In the genomic region with DNA sequence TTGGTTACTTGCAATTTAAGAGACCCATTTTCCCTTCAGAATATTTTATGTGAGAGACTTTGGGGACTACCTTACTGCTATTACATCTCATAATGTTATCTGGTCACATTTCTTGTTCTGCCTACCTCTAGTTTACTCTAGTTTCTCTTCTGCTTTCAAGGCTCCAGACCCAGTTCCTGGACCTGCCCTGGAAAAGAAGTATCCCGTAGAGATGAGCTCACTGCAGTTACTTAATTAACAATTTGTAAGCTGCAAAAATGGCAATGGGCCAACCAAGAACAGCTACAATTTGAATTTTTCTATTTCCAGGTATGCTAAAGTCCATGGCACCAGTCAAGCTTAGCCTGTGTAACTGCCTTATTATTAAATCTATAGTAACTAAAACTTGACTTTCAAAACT, we compare ENCODE assay signal across 10 cellular contexts. TPM values are rescaled to one million over a fixed set of nuclear protein-coding genes. Genes with fewer than 3 reads are reported as not detected.
DNase-seq lines count a peak whose midpoint lies in the region; ATAC-seq and TF ChIP-seq lines count a peak whose summit lies in the region.
"Had no signal": no experiment of that assay in that cellular context is flagged by ENCODE, and none has a peak within 500 bp of the region (broad histone marks: within the 10 kb centered on the region; RNA-seq: fewer than 3 reads in every experiment).

No MANE protein-coding gene starts in this region.

- intact Hi-C loops in spleen (cut with DNase I; ENCODE audit: low total_unique reads), result no loop called here

- peaks cover 49% of the 10 kb centered on the region for H3K36me3 Mint-ChIP-seq in activated CD4-positive, alpha-beta T cell treated with anti-CD3 and anti-CD28 coated beads, Interleukin-2, amount 10 ng/mL, durations not matched to agents 7 days and 5 days (ENCODE audit: low read depth)

- H3K4me3 Mint-ChIP-seq in activated CD4-positive, alpha-beta T cell treated with anti-CD3 and anti-CD28 coated beads, Interleukin-2, amount 10 ng/mL, durations not matched to agents 7 days and 5 days, result no peak overlapping the region

- no peaks in the 10 kb centered on the region for H3K27me3 ChIP-seq in spleen (replicated peaks in 1 of 7)

- CTCF ChIA-PET in activated CD4-positive, alpha-beta T cell treated with anti-CD3 and anti-CD28 coated beads, Interleukin-2, amount 10 ng/mL, durations not matched to agents 7 days and 5 days (lab: Charles Lee), result interaction anchor here (0.6 to 1.4 kb wide), 4 partner anchors 10 to 49 kb away, joined by 3 to 6 read pairs (median 3); no protein-coding TSS in a partner anchor

- ATAC-seq in GM21825 (IDR thresholded peaks at IDR 0.05; ENCODE audit: unreplicated experiment), result peak; percentile 75

- 16 to 63% (median 29%) methylated on average over 1 of the region's 1 CpG for WGBS in spleen, 5 donors

- no peaks in the 10 kb centered on the region for H3K9me3 ChIP-seq in spleen

- TF ChIP-seq CTCF in spleen (IDR thresholded peaks at IDR 0.05 in 8 of 11, conservative IDR thresholded peaks at IDR 0.05 in 3 of 11), result no peak

- H3K9me3 Mint-ChIP-seq in activated CD4-positive, alpha-beta T cell treated with anti-CD3 and anti-CD28 coated beads, Interleukin-2, amount 10 ng/mL, durations not matched to agents 7 days and 5 days, result no peaks in the 10 kb centered on the region

- H3K4me3 ChIP-seq in spleen, result no peak overlapping the region

- POLR2A ChIA-PET in activated CD4-positive, alpha-beta T cell treated with anti-CD3 and anti-CD28 coated beads, Interleukin-2, amount 10 ng/mL, durations not matched to agents 7 days and 5 days (lab: Charles Lee), result interaction anchor here (0.6 kb wide), 1 partner anchor 168 kb away, joined by 6 read pairs; no protein-coding TSS in a partner anchor

- no peak for DNase-seq in activated CD4-positive, alpha-beta T cell treated with anti-CD3 and anti-CD28 coated beads, Interleukin-2, amount 10 ng/mL, durations not matched to agents 7 days and 5 days
- no peak for DNase-seq in activated CD4-positive, alpha-beta T cell treated with anti-CD3 and anti-CD28 coated beads for 1 hour
- DNase-seq in MV-4-11 (lab: John Stamatoyannopoulos, UW) (peak; percentile 68), spleen (no peak), NCI-H2227 (lab: John Stamatoyannopoulos, UW; ENCODE audit: unreplicated experiment) (no peak), NCI-H226 (no peak), NCI-H1048 (lab: John Stamatoyannopoulos, UW) (no peak)
- DNase-seq: erythroblast, GOT3 had no signal

- H3K27me3 Mint-ChIP-seq in activated CD4-positive, alpha-beta T cell treated with anti-CD3 and anti-CD28 coated beads, Interleukin-2, amount 10 ng/mL, durations not matched to agents 7 days and 5 days, result no peaks in the 10 kb centered on the region

- H3K27ac ChIP-seq in spleen, result peak overlapping the region in 5 of 8 donors; percentile 7 to 57 (median 36)

- peaks cover 31 to 91% (median 69%) of the 10 kb centered on the region in 6 donors for H3K4me1 ChIP-seq in spleen

- peaks cover 75% of the 10 kb centered on the region for H3K4me1 Mint-ChIP-seq in activated CD4-positive, alpha-beta T cell treated with anti-CD3 and anti-CD28 coated beads, Interleukin-2, amount 10 ng/mL, durations not matched to agents 7 days and 5 days

- peaks cover 0 to 10% (median 0%) of the 10 kb centered on the region in 6 donors for H3K36me3 ChIP-seq in spleen

- H3K27ac Mint-ChIP-seq in activated CD4-positive, alpha-beta T cell treated with anti-CD3 and anti-CD28 coated beads, Interleukin-2, amount 10 ng/mL, durations not matched to agents 7 days and 5 days, result peak overlapping the region; percentile 26

- TF ChIP-seq POLR2A in spleen (IDR thresholded peaks at IDR 0.05), result no peak

RNA-seq across cellular contexts. Expression of a gene that starts 25.0 kb away (rescaled TPM):
- total RNA-seq in activated CD4-positive, alpha-beta T cell treated with anti-CD3 and anti-CD28 coated beads, Interleukin-2, amount 10 ng/mL, durations not matched to agents 7 days and 5 days, result 100 to 1,000 TPM; 126 to 154 TPM
- 10 to 100 TPM; 62.4 to 84.1 (median 73.0) TPM for total RNA-seq in spleen
- 10 to 100 TPM; 15.4 to 21.5 (median 16.4) TPM for polyA plus RNA-seq in spleen

RNA-seq across cellular contexts. Expression of a gene that starts 57.5 kb away (rescaled TPM):
- 10 to 100 TPM in 1 of 2 experiments, 1 to 10 TPM in 1; 7.9 to 10.2 TPM for total RNA-seq in activated CD4-positive, alpha-beta T cell treated with anti-CD3 and anti-CD28 coated beads, Interleukin-2, amount 10 ng/mL, durations not matched to agents 7 days and 5 days
- 10 to 100 TPM in 2 of 7 donors, 1 to 10 TPM in 5; 4.7 to 19.7 (median 7.0) TPM for total RNA-seq in spleen
- polyA plus RNA-seq in spleen, result under 1 TPM in 1 of 3 donors, not detected in 2; 0.16 TPM
